In the genomic region with DNA sequence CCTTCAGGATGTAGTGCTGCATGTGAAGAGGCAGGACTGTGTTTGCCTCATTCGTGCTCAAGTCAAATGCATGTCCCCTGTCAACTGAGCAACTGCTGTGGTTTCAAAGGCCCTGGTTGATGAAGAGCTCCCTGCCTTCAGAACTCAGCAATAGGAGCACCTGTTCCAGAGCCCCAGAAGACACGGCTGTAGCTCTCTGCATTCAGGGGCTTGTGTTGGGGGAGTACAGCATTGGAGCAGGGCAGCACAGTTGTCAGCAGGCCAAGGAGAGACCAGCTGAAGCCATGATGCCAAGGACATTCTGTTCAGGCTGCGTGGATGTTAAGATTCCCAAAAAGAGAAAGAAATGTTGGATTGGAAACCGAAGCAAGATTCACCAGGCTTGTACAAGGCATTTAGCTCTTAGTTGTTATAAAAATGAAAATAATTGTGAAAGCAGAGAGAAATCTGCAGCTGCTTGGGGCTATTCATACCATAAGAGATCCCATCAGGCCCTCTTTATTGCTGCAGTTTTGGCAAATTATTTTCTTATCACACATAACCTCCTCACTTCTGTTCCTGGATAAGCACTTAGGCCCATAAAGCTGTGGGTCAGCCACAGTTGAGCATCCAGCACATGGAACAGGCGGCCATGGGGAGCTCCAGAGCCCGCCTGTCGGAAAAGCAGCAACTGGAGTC, we compare ENCODE assay signal across 15 cellular contexts.
DNase-seq lines count a peak whose midpoint lies in the region; ATAC-seq and TF ChIP-seq lines count a peak whose summit lies in the region.
"Had no signal": no experiment of that assay in that cellular context is flagged by ENCODE, and none has a peak within 500 bp of the region (broad histone marks: within the 10 kb centered on the region; RNA-seq: fewer than 3 reads in every experiment).

No MANE protein-coding gene starts in this region.

- H3K9me2 ChIP-seq in SK-N-SH: no peaks in the 10 kb centered on the region

- H3K4me1 ChIP-seq in SK-N-SH (ENCODE audit: control insufficient read depth in 1 of 2, insufficient read depth in 2 of 2, low read depth in 1 of 2, low read length in 1 of 2): peaks cover 0 to 25% of the 10 kb centered on the region in 2 experiments; a peak in 2 of 4 replicates
- H3K4me1 ChIP-seq: A549, Caco-2 had no signal

- TF ChIP-seq CTCF in SK-N-SH (IDR thresholded peaks at IDR 0.05): no peak
- no peak for TF ChIP-seq CTCF in nephron (IDR thresholded peaks at IDR 0.05; ENCODE audit: unreplicated experiment in 3 of 3)
- no peak for TF ChIP-seq CTCF in CD14-positive monocyte (IDR thresholded peaks at IDR 0.05)

- peak in 1 of 2 experiments; percentile 72; a peak in 1 of 4 replicates for TF ChIP-seq EP300 in SK-N-SH (IDR thresholded peaks at IDR 0.05; ENCODE audit: borderline replicate concordance in 1 of 2, low read depth in 1 of 2, low read length in 1 of 2)

- no peak overlapping the region for H2AFZ ChIP-seq in SK-N-SH (ENCODE audit: low read depth)

- H3K27me3 ChIP-seq in SK-N-SH (ENCODE audit: insufficient read depth): no peaks in the 10 kb centered on the region

- intact Hi-C loops in sciatic nerve (cut with DNase I): loop anchor here (5.0 kb wide), 1 partner anchor 48 kb away; no protein-coding TSS in a partner anchor
- intact Hi-C loops in CD14-positive monocyte (cut with micrococcal nuclease): no loop called here

- CTCF ChIA-PET in SK-N-SH (lab: Yijun Ruan, JAX): interaction anchor here (0.7 kb wide), 1 partner anchor 228 kb away, joined by 3 read pairs; no protein-coding TSS in a partner anchor

- H3K79me2 ChIP-seq in SK-N-SH (ENCODE audit: insufficient read depth): no peaks in the 10 kb centered on the region

- no peaks in the 10 kb centered on the region for H3K36me3 ChIP-seq in SK-N-SH (replicated peaks in 1 of 2; ENCODE audit: control insufficient read depth in 1 of 2, insufficient read depth in 2 of 2, low read length in 1 of 2)

- no peak; the same call in 1 of the 2 replicates for TF ChIP-seq RAD21 in SK-N-SH (IDR thresholded peaks at IDR 0.05; ENCODE audit: low read length)

- H3K27ac Mint-ChIP-seq in nephron (peak overlapping the region in 2 of 3 experiments; percentile 60 to 67), CD14-positive monocyte (no peak overlapping the region)
- H3K27ac Mint-ChIP-seq: HFFc6 had no signal

- H3K4me1 Mint-ChIP-seq in nephron: peaks cover 20% of the 10 kb centered on the region
- peaks cover 2% of the 10 kb centered on the region for H3K4me1 Mint-ChIP-seq in CD14-positive monocyte
- H3K4me1 Mint-ChIP-seq: CD8-positive, alpha-beta memory T cell had no signal

- no peaks in the 10 kb centered on the region for H3K36me3 Mint-ChIP-seq in nephron (ENCODE audit: low read depth)
- H3K36me3 Mint-ChIP-seq in CD14-positive monocyte: no peaks in the 10 kb centered on the region
- H3K36me3 Mint-ChIP-seq: CD8-positive, alpha-beta memory T cell had no signal

- POLR2A ChIA-PET in SK-N-SH (lab: Yijun Ruan, JAX): no interaction called here

- ATAC-seq in sciatic nerve: peak; percentile 32
- ATAC-seq: A549 had no signal

- H3K9me3 Mint-ChIP-seq in nephron: no peaks in the 10 kb centered on the region
- peaks cover 2 to 11% (median 4%) of the 10 kb centered on the region in 7 donors for H3K9me3 Mint-ChIP-seq in CD14-positive monocyte
- H3K9me3 Mint-ChIP-seq: HFFc6 had no signal

- H3K27me3 Mint-ChIP-seq in nephron (ENCODE audit: low read depth) (peaks cover 3% of the 10 kb centered on the region), CD14-positive monocyte (ENCODE audit: low read depth in 3 of 3) (peaks cover 0 to 3% (median 2%) of the 10 kb centered on the region in 3 donors)

- no peak overlapping the region for H3K9ac ChIP-seq in SK-N-SH

- no peaks in the 10 kb centered on the region for H3K9me3 ChIP-seq in SK-N-SH
- H3K9me3 ChIP-seq: A549, Caco-2 had no signal

- DNase-seq in SK-N-SH (peak; percentile 61), sciatic nerve (ENCODE audit: low spot score) (no peak), HUDEP-2 (lab: John Stamatoyannopoulos, UW; ENCODE audit: unreplicated experiment in 76 of 76) (no peak), CD14-positive monocyte (ENCODE audit: low spot score) (no peak), T1000 (lab: John Stamatoyannopoulos, UW) (no peak)
- DNase-seq: Caco-2; CD8-positive, alpha-beta memory T cell; DND-41; GF-D8; HCEC 1CT; HFFc6; IMR-90 had no signal

- H3K27ac ChIP-seq in SK-N-SH (ENCODE audit: low read depth in 2 of 2, low read length in 1 of 2): peak overlapping the region in 1 of 2 experiments; percentile 83; a peak in 2 of 4 replicates
- H3K27ac ChIP-seq: A549, HL-60 had no signal

- WGBS in SK-N-SH (ENCODE audit: low lambda C conversion rate): 61% methylated on average over 7 of the region's 7 CpGs

- H3K4me2 ChIP-seq in SK-N-SH: no peak overlapping the region
- H3K4me2 ChIP-seq: A549 had no signal

- no peaks in the 10 kb centered on the region for H3F3A ChIP-seq in SK-N-SH (replicated peaks; ENCODE audit: insufficient read depth)

- H3K4me3 ChIP-seq in SK-N-SH (ENCODE audit: low read depth in 2 of 2, low read length in 1 of 2): no peak overlapping the region
- H3K4me3 ChIP-seq: A549 had no signal

- H3K4me3 Mint-ChIP-seq in nephron: peak overlapping the region in 1 of 3 experiments; percentile 19
- no peak overlapping the region for H3K4me3 Mint-ChIP-seq in CD14-positive monocyte
- H3K4me3 Mint-ChIP-seq: CD8-positive, alpha-beta memory T cell; HFFc6 had no signal

- H4K20me1 ChIP-seq in SK-N-SH (ENCODE audit: insufficient read depth): no peaks in the 10 kb centered on the region

TF ChIP-seq in SK-N-SH, 30 proteins besides CTCF, POLR2A, EP300 and RAD21:
- peak; percentile 46; the same call in 1 of the 2 replicates for TF ChIP-seq MXI1 (IDR thresholded peaks at IDR 0.05; ENCODE audit: low read depth, low read length)
- TF ChIP-seq, protein P1, sequence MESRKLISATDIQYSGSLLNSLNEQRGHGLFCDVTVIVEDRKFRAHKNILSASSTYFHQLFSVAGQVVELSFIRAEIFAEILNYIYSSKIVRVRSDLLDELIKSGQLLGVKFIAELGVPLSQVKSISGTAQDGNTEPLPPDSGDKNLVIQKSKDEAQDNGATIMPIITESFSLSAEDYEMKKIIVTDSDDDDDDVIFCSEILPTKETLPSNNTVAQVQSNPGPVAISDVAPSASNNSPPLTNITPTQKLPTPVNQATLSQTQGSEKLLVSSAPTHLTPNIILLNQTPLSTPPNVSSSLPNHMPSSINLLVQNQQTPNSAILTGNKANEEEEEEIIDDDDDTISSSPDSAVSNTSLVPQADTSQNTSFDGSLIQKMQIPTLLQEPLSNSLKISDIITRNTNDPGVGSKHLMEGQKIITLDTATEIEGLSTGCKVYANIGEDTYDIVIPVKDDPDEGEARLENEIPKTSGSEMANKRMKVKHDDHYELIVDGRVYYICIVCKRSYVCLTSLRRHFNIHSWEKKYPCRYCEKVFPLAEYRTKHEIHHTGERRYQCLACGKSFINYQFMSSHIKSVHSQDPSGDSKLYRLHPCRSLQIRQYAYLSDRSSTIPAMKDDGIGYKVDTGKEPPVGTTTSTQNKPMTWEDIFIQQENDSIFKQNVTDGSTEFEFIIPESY (IDR thresholded peaks at IDR 0.05; ENCODE audit: borderline replicate concordance, low read depth): no peak
- peak; percentile 65 for TF ChIP-seq GATA2 (CRISPR knock-in tag; IDR thresholded peaks at IDR 0.05)
- TF ChIP-seq RCOR1 (IDR thresholded peaks at IDR 0.05; ENCODE audit: low read length): peak; percentile 67; the same call in 1 of the 2 replicates

Comparison
In these comparisons a context has a peak if more than half of its experiments do, and no peak if none do; other contexts are left out.
1. H3K27ac Mint-ChIP-seq: peak in nephron (2 of 3); none in CD14-positive monocyte (0 of 7).